Comparison of ENCODE assay signal across 1 cellular context in the genomic region with DNA sequence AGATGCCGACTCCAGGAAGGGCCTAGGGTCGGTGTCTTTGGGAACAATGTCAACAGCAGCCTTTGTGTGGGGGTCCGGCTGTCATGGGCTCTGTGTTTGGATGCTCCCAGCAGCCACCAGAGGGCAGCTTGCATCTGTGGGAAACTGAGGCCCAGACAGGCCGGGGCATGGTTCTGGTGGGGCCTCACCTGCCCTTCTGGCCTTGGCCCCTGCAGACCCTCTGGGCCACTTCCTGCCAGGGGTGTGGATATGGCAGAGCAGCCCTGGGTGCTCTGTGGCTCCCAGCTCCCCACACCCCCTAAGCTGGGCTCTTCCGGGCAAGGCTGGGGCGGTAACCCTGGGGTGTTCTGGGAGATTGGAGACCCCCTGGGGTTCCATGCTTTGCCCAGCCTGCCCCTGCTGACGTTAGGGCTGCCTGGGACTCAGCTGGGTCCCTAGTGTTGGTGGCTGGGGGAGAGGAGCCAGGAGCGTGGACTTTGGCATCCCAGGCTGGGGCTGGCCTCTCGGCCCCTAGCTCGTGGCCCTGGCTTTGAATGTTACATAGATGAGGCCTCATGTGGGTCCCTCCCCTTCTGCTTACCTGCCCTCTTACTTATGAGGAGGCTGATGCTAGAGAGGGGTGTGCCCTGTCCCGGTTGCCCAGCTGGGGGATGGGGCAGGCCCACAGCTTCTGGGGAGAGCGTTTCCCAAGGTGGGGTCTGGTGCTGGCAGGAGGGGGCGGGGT.
TF ChIP-seq lines count a peak whose summit lies in the region.

No MANE protein-coding gene starts in this region.

TF ChIP-seq in HepG2, 621 proteins besides CTCF, POLR2A, EP300 and RAD21 (continued from another document and continues in another):
- TF ChIP-seq, protein P1, sequence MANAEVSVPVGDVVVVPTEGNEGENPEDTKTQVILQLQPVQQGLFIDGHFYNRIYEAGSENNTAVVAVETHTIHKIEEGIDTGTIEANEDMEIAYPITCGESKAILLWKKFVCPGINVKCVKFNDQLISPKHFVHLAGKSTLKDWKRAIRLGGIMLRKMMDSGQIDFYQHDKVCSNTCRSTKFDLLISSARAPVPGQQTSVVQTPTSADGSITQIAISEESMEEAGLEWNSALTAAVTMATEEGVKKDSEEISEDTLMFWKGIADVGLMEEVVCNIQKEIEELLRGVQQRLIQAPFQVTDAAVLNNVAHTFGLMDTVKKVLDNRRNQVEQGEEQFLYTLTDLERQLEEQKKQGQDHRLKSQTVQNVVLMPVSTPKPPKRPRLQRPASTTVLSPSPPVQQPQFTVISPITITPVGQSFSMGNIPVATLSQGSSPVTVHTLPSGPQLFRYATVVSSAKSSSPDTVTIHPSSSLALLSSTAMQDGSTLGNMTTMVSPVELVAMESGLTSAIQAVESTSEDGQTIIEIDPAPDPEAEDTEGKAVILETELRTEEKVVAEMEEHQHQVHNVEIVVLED (CRISPR knock-in tag; IDR thresholded peaks at IDR 0.05; ENCODE audit: borderline replicate concordance): no peak
- TF ChIP-seq ZNF777 (CRISPR knock-in tag; IDR thresholded peaks at IDR 0.05) (no peak), CENPBD1 (CRISPR knock-in tag; IDR thresholded peaks at IDR 0.05; ENCODE audit: borderline replicate concordance, low read depth) (no peak), BRCA1 (CRISPR knock-in tag; IDR thresholded peaks at IDR 0.05) (no peak), ZIK1 (CRISPR knock-in tag; IDR thresholded peaks at IDR 0.05; ENCODE audit: borderline replicate concordance, low read depth) (no peak), KDM4B (CRISPR knock-in tag; IDR thresholded peaks at IDR 0.05) (no peak), ATRX (CRISPR knock-in tag; IDR thresholded peaks at IDR 0.05; ENCODE audit: borderline replicate concordance) (no peak), NFIC (IDR thresholded peaks at IDR 0.05; ENCODE audit: low read length) (no peak), PAWR (CRISPR knock-in tag; IDR thresholded peaks at IDR 0.05; ENCODE audit: borderline replicate concordance) (no peak), PLRG1 (conservative IDR thresholded peaks at IDR 0.05) (no peak), CENPX (CRISPR knock-in tag; IDR thresholded peaks at IDR 0.05) (no peak), SALL1 (CRISPR knock-in tag; IDR thresholded peaks at IDR 0.05) (peak; percentile 62; the same call in 1 of the 2 replicates), ZNF549 (CRISPR knock-in tag; IDR thresholded peaks at IDR 0.05) (no peak), ZNF614 (CRISPR knock-in tag; IDR thresholded peaks at IDR 0.05; ENCODE audit: borderline replicate concordance) (0 out of 2 replicates have a peak, but pooled peaks have one; percentile 45), GABPA (IDR thresholded peaks at IDR 0.05; ENCODE audit: low read depth, low read length) (no peak), GABPA (CRISPR knock-in tag; IDR thresholded peaks at IDR 0.05; ENCODE audit: low read depth) (0 out of 2 replicates have a peak, but pooled peaks have one; percentile 18), ZNF780A (CRISPR knock-in tag; IDR thresholded peaks at IDR 0.05) (no peak), GATAD1 (CRISPR knock-in tag; IDR thresholded peaks at IDR 0.05) (no peak), FOXJ3 (CRISPR knock-in tag; IDR thresholded peaks at IDR 0.05; ENCODE audit: borderline replicate concordance) (no peak), PPARG (CRISPR knock-in tag; conservative IDR thresholded peaks at IDR 0.05) (0 out of 2 replicates have a peak, but pooled peaks have one; percentile 32), SRF (IDR thresholded peaks at IDR 0.05; ENCODE audit: low read depth, low read length) (no peak), ZNF660 (CRISPR knock-in tag; IDR thresholded peaks at IDR 0.05; ENCODE audit: borderline replicate concordance, low read depth) (no peak), ZNF775 (CRISPR knock-in tag; IDR thresholded peaks at IDR 0.05; ENCODE audit: borderline replicate concordance) (0 out of 2 replicates have a peak, but pooled peaks have one; percentile 52), RCOR2 (CRISPR knock-in tag; IDR thresholded peaks at IDR 0.05) (no peak), KMT2B (CRISPR knock-in tag; IDR thresholded peaks at IDR 0.05) (no peak), NFKBIZ (CRISPR knock-in tag; IDR thresholded peaks at IDR 0.05) (no peak), ZSCAN29 (CRISPR knock-in tag; conservative IDR thresholded peaks at IDR 0.05) (no peak), ZNF451 (CRISPR knock-in tag; IDR thresholded peaks at IDR 0.05) (no peak), TARDBP (CRISPR knock-in tag; IDR thresholded peaks at IDR 0.05) (peak; percentile 23; the same call in 1 of the 2 replicates), IKZF1 (IDR thresholded peaks at IDR 0.05) (no peak), REXO4 (CRISPR knock-in tag; IDR thresholded peaks at IDR 0.05; ENCODE audit: borderline replicate concordance) (no peak), NCOA2 (CRISPR knock-in tag; IDR thresholded peaks at IDR 0.05) (no peak), ZNF260 (CRISPR knock-in tag; IDR thresholded peaks at IDR 0.05; ENCODE audit: borderline replicate concordance, low read depth) (no peak), ZNF703 (CRISPR knock-in tag; IDR thresholded peaks at IDR 0.05; ENCODE audit: borderline replicate concordance) (no peak), CC2D1A (CRISPR knock-in tag; IDR thresholded peaks at IDR 0.05) (no peak), ZHX2 (IDR thresholded peaks at IDR 0.05; ENCODE audit: low read depth) (no peak), ZHX2 (CRISPR knock-in tag; IDR thresholded peaks at IDR 0.05; ENCODE audit: borderline replicate concordance) (no peak), RFX1 (IDR thresholded peaks at IDR 0.05) (no peak), ZBTB44 (CRISPR knock-in tag; IDR thresholded peaks at IDR 0.05) (no peak), PITX1 (CRISPR knock-in tag; IDR thresholded peaks at IDR 0.05) (0 out of 2 replicates have a peak, but pooled peaks have one; percentile 29)
- TF ChIP-seq, protein P2, sequence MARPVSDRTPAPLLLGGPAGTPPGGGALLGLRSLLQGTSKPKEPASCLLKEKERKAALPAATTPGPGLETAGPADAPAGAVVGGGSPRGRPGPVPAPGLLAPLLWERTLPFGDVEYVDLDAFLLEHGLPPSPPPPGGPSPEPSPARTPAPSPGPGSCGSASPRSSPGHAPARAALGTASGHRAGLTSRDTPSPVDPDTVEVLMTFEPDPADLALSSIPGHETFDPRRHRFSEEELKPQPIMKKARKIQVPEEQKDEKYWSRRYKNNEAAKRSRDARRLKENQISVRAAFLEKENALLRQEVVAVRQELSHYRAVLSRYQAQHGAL (CRISPR knock-in tag; IDR thresholded peaks at IDR 0.05; ENCODE audit: not compliant biosample characterization): no peak
- TF ChIP-seq, protein P3, sequence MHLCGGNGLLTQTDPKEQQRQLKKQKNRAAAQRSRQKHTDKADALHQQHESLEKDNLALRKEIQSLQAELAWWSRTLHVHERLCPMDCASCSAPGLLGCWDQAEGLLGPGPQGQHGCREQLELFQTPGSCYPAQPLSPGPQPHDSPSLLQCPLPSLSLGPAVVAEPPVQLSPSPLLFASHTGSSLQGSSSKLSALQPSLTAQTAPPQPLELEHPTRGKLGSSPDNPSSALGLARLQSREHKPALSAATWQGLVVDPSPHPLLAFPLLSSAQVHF (CRISPR knock-in tag; IDR thresholded peaks at IDR 0.05): no peak
- TF ChIP-seq, protein P4, sequence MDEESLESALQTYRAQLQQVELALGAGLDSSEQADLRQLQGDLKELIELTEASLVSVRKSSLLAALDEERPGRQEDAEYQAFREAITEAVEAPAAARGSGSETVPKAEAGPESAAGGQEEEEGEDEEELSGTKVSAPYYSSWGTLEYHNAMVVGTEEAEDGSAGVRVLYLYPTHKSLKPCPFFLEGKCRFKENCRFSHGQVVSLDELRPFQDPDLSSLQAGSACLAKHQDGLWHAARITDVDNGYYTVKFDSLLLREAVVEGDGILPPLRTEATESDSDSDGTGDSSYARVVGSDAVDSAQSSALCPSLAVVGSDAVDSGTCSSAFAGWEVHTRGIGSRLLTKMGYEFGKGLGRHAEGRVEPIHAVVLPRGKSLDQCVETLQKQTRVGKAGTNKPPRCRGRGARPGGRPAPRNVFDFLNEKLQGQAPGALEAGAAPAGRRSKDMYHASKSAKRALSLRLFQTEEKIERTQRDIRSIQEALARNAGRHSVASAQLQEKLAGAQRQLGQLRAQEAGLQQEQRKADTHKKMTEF (CRISPR knock-in tag; IDR thresholded peaks at IDR 0.05): peak; percentile 81
- TF ChIP-seq, protein P5, sequence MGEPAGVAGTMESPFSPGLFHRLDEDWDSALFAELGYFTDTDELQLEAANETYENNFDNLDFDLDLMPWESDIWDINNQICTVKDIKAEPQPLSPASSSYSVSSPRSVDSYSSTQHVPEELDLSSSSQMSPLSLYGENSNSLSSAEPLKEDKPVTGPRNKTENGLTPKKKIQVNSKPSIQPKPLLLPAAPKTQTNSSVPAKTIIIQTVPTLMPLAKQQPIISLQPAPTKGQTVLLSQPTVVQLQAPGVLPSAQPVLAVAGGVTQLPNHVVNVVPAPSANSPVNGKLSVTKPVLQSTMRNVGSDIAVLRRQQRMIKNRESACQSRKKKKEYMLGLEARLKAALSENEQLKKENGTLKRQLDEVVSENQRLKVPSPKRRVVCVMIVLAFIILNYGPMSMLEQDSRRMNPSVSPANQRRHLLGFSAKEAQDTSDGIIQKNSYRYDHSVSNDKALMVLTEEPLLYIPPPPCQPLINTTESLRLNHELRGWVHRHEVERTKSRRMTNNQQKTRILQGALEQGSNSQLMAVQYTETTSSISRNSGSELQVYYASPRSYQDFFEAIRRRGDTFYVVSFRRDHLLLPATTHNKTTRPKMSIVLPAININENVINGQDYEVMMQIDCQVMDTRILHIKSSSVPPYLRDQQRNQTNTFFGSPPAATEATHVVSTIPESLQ (CRISPR knock-in tag; conservative IDR thresholded peaks at IDR 0.05): no peak
